ENCODE assay signal across 8 cellular contexts in the genomic region with DNA sequence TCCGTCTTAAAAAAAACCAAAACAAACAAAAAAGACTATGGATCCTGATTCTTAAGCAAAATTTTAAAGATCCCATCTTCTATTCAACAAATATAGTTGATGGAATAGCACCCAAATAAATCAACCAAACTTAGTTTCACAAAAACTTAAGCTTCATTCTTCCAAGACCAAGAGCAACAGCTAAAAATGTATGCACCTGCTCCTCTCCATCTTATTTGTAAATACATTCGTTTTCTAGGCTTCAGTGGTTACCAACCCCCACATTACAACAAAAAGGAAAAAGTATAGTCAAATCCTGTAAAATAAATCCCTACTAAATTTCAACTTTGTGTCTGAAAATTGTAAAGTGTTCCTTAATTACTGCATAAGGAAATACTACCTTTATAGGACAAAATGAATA. TPM values are rescaled to one million over a fixed set of nuclear protein-coding genes. Genes with fewer than 3 reads are reported as not detected.
DNase-seq lines count a peak whose midpoint lies in the region; ATAC-seq and TF ChIP-seq lines count a peak whose summit lies in the region.

No MANE protein-coding gene starts in this region.

- H3K4me1 Mint-ChIP-seq in naive B cell = peaks cover 62 to 93% (median 91%) of the 10 kb centered on the region in 3 donors

- H3K27me3 ChIP-seq in ACC112 (ENCODE audit: insufficient read depth, low read length) = no peaks in the 10 kb centered on the region

- peak overlapping the region; percentile 90 for H3K27ac ChIP-seq in ACC112 (ENCODE audit: low read depth, low read length)
- peak overlapping the region; percentile 88 for H3K27ac ChIP-seq in HEK293 (ENCODE audit: extremely low read depth, low read depth, low read length)

- no peaks in the 10 kb centered on the region for H3K27me3 Mint-ChIP-seq in naive B cell

- H3K9me3 ChIP-seq in HEK293 (ENCODE audit: control insufficient read depth, insufficient read depth, low read depth, low read length) = no peaks in the 10 kb centered on the region

- POLR2A ChIA-PET in HEK293 (lab: Yijun Ruan, JAX) = interaction anchor here (0.9 to 1.9 kb wide), 2 partner anchors 10 to 79 kb away, joined by 3 to 9 read pairs; partner anchors contain the start of gene KHDRBS1

- ATAC-seq in activated naive CD4-positive, alpha-beta T cell treated with anti-CD3 and anti-CD28 coated beads, Interleukin-2, amount 50 U/mL, for 72 hours = no peak
- ATAC-seq in naive B cell (ENCODE audit: low read depth in 2 of 2) (no peak), GM19455 (IDR thresholded peaks at IDR 0.05; ENCODE audit: unreplicated experiment) (no peak)

- DNase-seq in activated naive CD4-positive, alpha-beta T cell treated with anti-CD3 and anti-CD28 coated beads, Interleukin-2, amount 50 U/mL, for 72 hours (ENCODE audit: low spot score in 2 of 2) = no peak
- no peak for DNase-seq in naive B cell
- no peak for DNase-seq in SW 1271 (lab: John Stamatoyannopoulos, UW)
- no peak for DNase-seq in LoVo (ENCODE audit: low spot score)
- DNase-seq in activated CD4-positive, CD25-positive, alpha-beta regulatory T cell (lab: John Stamatoyannopoulos, UW) = no peak

- H3K79me2 ChIP-seq in ACC112 (ENCODE audit: control insufficient read depth, insufficient read depth, low read length, unreplicated experiment) = peaks cover 86% of the 10 kb centered on the region

- H3K9me3 Mint-ChIP-seq in activated naive CD4-positive, alpha-beta T cell treated with anti-CD3 and anti-CD28 coated beads, Interleukin-2, amount 50 U/mL, for 72 hours = no peaks in the 10 kb centered on the region
- no peaks in the 10 kb centered on the region for H3K9me3 Mint-ChIP-seq in naive B cell

- TF ChIP-seq CTCF in HEK293 (tag by site-specific recombination; IDR thresholded peaks at IDR 0.05) = no peak

- H2AFZ ChIP-seq in ACC112 (ENCODE audit: low read length, unreplicated experiment) = no peak overlapping the region

- H3K4me1 ChIP-seq in ACC112 (ENCODE audit: control insufficient read depth, insufficient read depth, low read length, unreplicated experiment) (peaks cover 65% of the 10 kb centered on the region), HEK293 (ENCODE audit: control insufficient read depth, insufficient read depth, low read length) (peaks cover 51% of the 10 kb centered on the region)

- peak overlapping the region; percentile 95 to 100 for H3K27ac Mint-ChIP-seq in activated naive CD4-positive, alpha-beta T cell treated with anti-CD3 and anti-CD28 coated beads, Interleukin-2, amount 50 U/mL, for 72 hours
- peak overlapping the region in 3 of 6 donors; percentile 12 to 86 (median 45) for H3K27ac Mint-ChIP-seq in naive B cell

- peaks cover 23 to 53% of the 10 kb centered on the region in 2 donors for H3K36me3 Mint-ChIP-seq in activated naive CD4-positive, alpha-beta T cell treated with anti-CD3 and anti-CD28 coated beads, Interleukin-2, amount 50 U/mL, for 72 hours
- no peaks in the 10 kb centered on the region for H3K36me3 Mint-ChIP-seq in naive B cell

- CTCF ChIA-PET in HEK293 (lab: Yijun Ruan, JAX) = interaction anchor here (1.2 to 3.3 kb wide), 2 partner anchors 27 to 30 kb away, joined by 4 to 24 read pairs; no protein-coding TSS in a partner anchor

- H3K4me3 ChIP-seq in ACC112 (ENCODE audit: low read depth, low read length) = peak overlapping the region; percentile 93
- no peak overlapping the region for H3K4me3 ChIP-seq in HEK293 (ENCODE audit: low read depth, low read length)

- H3K36me3 ChIP-seq in ACC112 (ENCODE audit: insufficient read depth, low read length) = no peaks in the 10 kb centered on the region; the same call in 1 of the 2 replicates
- H3K36me3 ChIP-seq in HEK293 (ENCODE audit: control insufficient read depth in 2 of 2, insufficient read depth in 1 of 2, low read length in 2 of 2) = no peaks in the 10 kb centered on the region

- H3K4me3 Mint-ChIP-seq in naive B cell = peak overlapping the region in 7 of 8 donors; percentile 24 to 91 (median 78)

TF ChIP-seq in HEK293, 187 proteins besides CTCF, POLR2A, EP300 and RAD21:
- peak; percentile 73; the same call in 1 of the 2 replicates for TF ChIP-seq PRDM6 (tag by site-specific recombination; IDR thresholded peaks at IDR 0.05)
- no peak for TF ChIP-seq ZNF623 (tag by site-specific recombination; IDR thresholded peaks at IDR 0.05)
TF ChIP-seq in HEK293: peak in this region for 1.

RNA-seq across cellular contexts. Expression of gene PTP4A2, which starts 3.9 kb away (rescaled TPM):
- total RNA-seq in activated naive CD4-positive, alpha-beta T cell treated with anti-CD3 and anti-CD28 coated beads, Interleukin-2, amount 50 U/mL, for 72 hours = 100 to 1,000 TPM; 216 to 408 TPM
- polyA plus RNA-seq in naive B cell (ENCODE audit: low read depth in 6 of 6) = 100 to 1,000 TPM; 251 to 474 (median 307) TPM
